ENCODE assay signal across 28 cellular contexts in genomic region chr3:127193775-127194174, GRCh38. TPM values are rescaled to one million over a fixed set of nuclear protein-coding genes. Genes with fewer than 3 reads are reported as not detected.
"Had no signal": no experiment of that assay in that cellular context is flagged by ENCODE, and none has a peak within 500 bp of the region (broad histone marks: within the 10 kb centered on the region; RNA-seq: fewer than 3 reads in every experiment).

No MANE protein-coding gene starts in this region.

- H3K4me1 ChIP-seq: suprapubic skin, testis, thyroid gland, tibial artery, tibial nerve, transverse colon, upper lobe of left lung, upper lobe of right lung, uterus, vagina had no signal

- H3K4me3 ChIP-seq: stomach, suprapubic skin, thoracic aorta, thyroid gland, tibial artery, tibial nerve, transverse colon, upper lobe of left lung, upper lobe of right lung, uterus, vagina had no signal

- H3K9me3 ChIP-seq: testis, thyroid gland, uterus, vagina had no signal

- DNase-seq: stimulated activated CD4-positive, alpha-beta T cell treated with anti-CD3 and anti-CD28 coated beads, Interleukin-2, amount 100 ng/mL, for 48 hours; stimulated activated CD4-positive, alpha-beta T cell treated with anti-CD3 and anti-CD28 coated beads, Interleukin-4, amount 100 ng/mL, for 1 hour; stimulated activated CD4-positive, alpha-beta T cell treated with anti-CD3 and anti-CD28 coated beads, Interleukin-4, amount 100 ng/mL, for 24 hours; stimulated activated CD4-positive, alpha-beta T cell treated with anti-CD3 and anti-CD28 coated beads, Interleukin-4, amount 100 ng/mL, for 4 hours; stimulated activated CD8-positive, alpha-beta memory T cell treated with anti-CD3 and anti-CD28 coated beads, Interleukin-4, amount 100 ng/mL, for 48 hours; stimulated activated naive B cell treated with anti-CD40 and anti-IgM and Interleukin-4, amounts not matched to agents 10 μg/mL and 1 μg/mL and 100 μg/mL, for 72 hours; stimulated activated naive CD4-positive, alpha-beta T cell; stimulated activated naive CD4-positive, alpha-beta T cell treated with Interleukin-2 at 50 U/mL for 16 hours; stimulated activated naive CD8-positive, alpha-beta T cell treated with anti-CD3 and anti-CD28 coated beads, Interleukin-15, amount 100 ng/mL, for 72 hours; stimulated activated naive CD8-positive, alpha-beta T cell treated with anti-CD3 and anti-CD28 coated beads, Interleukin-15, Interleukin-2, amounts not matched to agents 100 U/mL and 50 U/mL, for 24 hours; stomach; substantia nigra; testis; thyroid gland; transverse colon; trophoblast cell; upper lobe of left lung; uterus had no signal

- H3K27me3 ChIP-seq: testis, thyroid gland, tibial nerve, upper lobe of left lung, upper lobe of right lung, uterus, vagina had no signal

- H3K36me3 ChIP-seq: stomach, suprapubic skin, thoracic aorta, thyroid gland, tibial artery, tibial nerve, transverse colon, upper lobe of left lung, upper lobe of right lung, uterus, vagina had no signal

- H3K27ac ChIP-seq: stomach, suprapubic skin, testis, thoracic aorta, thyroid gland, tibial artery, tibial nerve, transverse colon, upper lobe of left lung, upper lobe of right lung, uterus, vagina had no signal

- ATAC-seq: stimulated activated effector memory CD8-positive, alpha-beta T cell treated with anti-CD3 and anti-CD28 coated beads, Interleukin-12 subunit alpha, Interleukin-12 subunit beta, amount 100 ng/mL, for 72 hours; stimulated activated memory B cell treated with anti-CD40 and anti-IgM and Interleukin-4, amounts not matched to agents 10 μg/mL and 1 μg/mL and 100 μg/mL, for 72 hours; stimulated activated naive B cell treated with anti-CD40 and anti-IgM and Interleukin-4, amounts not matched to agents 10 μg/mL and 1 μg/mL and 100 μg/mL, for 72 hours; stimulated activated naive CD8-positive, alpha-beta T cell treated with anti-CD3 and anti-CD28 coated beads, Interleukin-15, amount 100 ng/mL, for 72 hours; stimulated activated naive CD8-positive, alpha-beta T cell treated with anti-CD3 and anti-CD28 coated beads, Interleukin-15, Interleukin-2, amounts not matched to agents 100 U/mL and 50 U/mL, for 24 hours; upper lobe of right lung had no signal

RNA-seq across cellular contexts. Expression of gene PRR23E, which starts 0.8 kb away (rescaled TPM):
- polyA plus RNA-seq: stomach, thymus, urinary bladder had no signal
